Comparison of ENCODE assay signal across 25 cellular contexts in genomic region chr2:143807192-143807591, GRCh38.
A peak's percentile ranks its signal among the peaks of the same experiment; 100 is the strongest.
DNase-seq lines count a peak whose midpoint lies in the region; ATAC-seq, FAIRE-seq and TF ChIP-seq lines count a peak whose summit lies in the region.
"Had no signal": no experiment of that assay in that cellular context is flagged by ENCODE, and none has a peak within 500 bp of the region (broad histone marks: within the 10 kb centered on the region; RNA-seq: fewer than 3 reads in every experiment).

No MANE protein-coding gene starts in this region.

- H3K18ac ChIP-seq in mesendoderm (ENCODE audit: low read length) = no peak overlapping the region

- H3K4me2 ChIP-seq in HepG2 (ENCODE audit: low read depth, low read length) (no peak overlapping the region), mesendoderm (ENCODE audit: low read length) (no peak overlapping the region), mammary epithelial cell (ENCODE audit: insufficient read depth, low read depth, low read length) (no peak overlapping the region)

- H2BK5ac ChIP-seq in mesendoderm (ENCODE audit: low read length) = no peak overlapping the region

- H3K36me3 ChIP-seq in HepG2 (replicated peaks in 1 of 2; ENCODE audit: control insufficient read depth in 1 of 2, insufficient read depth in 2 of 2, low read length in 2 of 2) (no peaks in the 10 kb centered on the region), right lobe of liver (no peaks in the 10 kb centered on the region), mesendoderm (ENCODE audit: control insufficient read depth, insufficient read depth, low read length) (no peaks in the 10 kb centered on the region), mammary epithelial cell (ENCODE audit: insufficient read depth, low read length) (no peaks in the 10 kb centered on the region)
- H3K36me3 ChIP-seq: SJCRH30 had no signal

- ATAC-seq in HepG2 = no peak
- ATAC-seq in right lobe of liver = no peak
- no peak for ATAC-seq in Right ventricle myocardium superior (ENCODE audit: poor library complexity)

- H3K4me3 ChIP-seq in HepG2 (replicated peaks in 1 of 3; ENCODE audit: insufficient read depth in 1 of 3, low read depth in 2 of 3, low read length in 3 of 3) = no peak overlapping the region
- no peak overlapping the region for H3K4me3 ChIP-seq in right lobe of liver
- H3K4me3 ChIP-seq in choroid plexus epithelial cell (ENCODE audit: low read depth, low read length) = no peak overlapping the region
- no peak overlapping the region for H3K4me3 ChIP-seq in mesendoderm (ENCODE audit: low read length)
- H3K4me3 ChIP-seq in mammary epithelial cell (replicated peaks in 1 of 3; ENCODE audit: insufficient read depth in 1 of 3, low read depth in 2 of 3, low read length in 3 of 3) = no peak overlapping the region
- H3K4me3 ChIP-seq: SJCRH30 had no signal

- H2BK120ac ChIP-seq in mesendoderm (ENCODE audit: low read depth, low read length) = no peak overlapping the region

- DNase-seq in HepG2 (ENCODE audit: low spot score) (no peak), right lobe of liver (no peak), choroid plexus epithelial cell (ENCODE audit: low read depth) (peak; percentile 10), mesendoderm (no peak), Right ventricle myocardium superior (no peak), AG08396 (ENCODE audit: low spot score) (no peak), mammary epithelial cell (no peak), NCI-H2171 treated with DMSO at 0.1 percent for 48 hours (lab: John Stamatoyannopoulos, UW) (no peak)
- DNase-seq: ACHN; Calu3; CD8-positive, alpha-beta memory T cell; GF-D8; KBM-7; MM.1S; NCI-H1092; NCI-H1436; NCI-H187 treated with DMSO at 0.1 percent for 48 hours; NCI-H2107; NCI-H510A; NCI-H748 treated with DMSO at 0.1 percent for 48 hours; SJCRH30 had no signal

- intact Hi-C loops in HepG2 (cut with micrococcal nuclease; ENCODE audit: unreplicated experiment) (no loop called here), right lobe of liver (cut with DNase I) (no loop called here), Right ventricle myocardium superior (cut with DNase I) (no loop called here), mammary epithelial cell (cut with micrococcal nuclease) (no loop called here)

- H4K5ac ChIP-seq in mesendoderm (ENCODE audit: low read length) = no peak overlapping the region

- WGBS in HepG2 (ENCODE audit: low lambda C conversion rate) = 45% methylated on average over 1 of the region's 1 CpG
- WGBS in right lobe of liver (ENCODE audit: insufficient coverage, low coverage, low lambda C conversion rate, missing lambda C conversion rate) = 75% methylated on average over 1 of the region's 1 CpG
- WGBS in mesendoderm (ENCODE audit: extremely low coverage, insufficient coverage, low lambda C conversion rate) = no CpG with 5 or more reads among the region's 1 CpG
- 100% methylated on average over 1 of the region's 1 CpG for WGBS in mammary epithelial cell (ENCODE audit: low coverage, missing lambda C conversion rate)

- H4K20me1 ChIP-seq in HepG2 (ENCODE audit: insufficient read depth, low read length) (no peaks in the 10 kb centered on the region), mammary epithelial cell (ENCODE audit: insufficient read depth, low read length) (no peaks in the 10 kb centered on the region)

- TF ChIP-seq RAD21 in HepG2 (CRISPR knock-in tag; IDR thresholded peaks at IDR 0.05) = no peak

- TF ChIP-seq POLR2A in HepG2 (IDR thresholded peaks at IDR 0.05; ENCODE audit: insufficient read depth in 1 of 2, low read depth in 2 of 2, low read length in 2 of 2) (no peak), right lobe of liver (IDR thresholded peaks at IDR 0.05) (no peak)

- CTCF ChIA-PET in HepG2 (lab: Yijun Ruan, JAX; ENCODE audit: low intra/inter-chr PET ratio, low total read pairs) = no interaction called here
- CTCF ChIA-PET in mammary epithelial cell (lab: Charles Lee; ENCODE audit: low non-redundant PET) = no interaction called here

- no peak overlapping the region for H2AK5ac ChIP-seq in mesendoderm (ENCODE audit: low read length)

- H3K27ac ChIP-seq in HepG2 (ENCODE audit: extremely low read length, insufficient read depth, low read length) (no peak overlapping the region), right lobe of liver (no peak overlapping the region), mesendoderm (ENCODE audit: low read depth, low read length) (no peak overlapping the region), mammary epithelial cell (ENCODE audit: insufficient read depth, low read depth, low read length) (no peak overlapping the region)
- H3K27ac ChIP-seq: 22Rv1, C4-2B, RWPE1, SJCRH30 had no signal

- H3K23ac ChIP-seq in mesendoderm (ENCODE audit: low read length) = no peak overlapping the region

- no peak overlapping the region for H4K8ac ChIP-seq in mesendoderm (ENCODE audit: low read depth, low read length)

- H3K9ac ChIP-seq in HepG2 (ENCODE audit: insufficient read depth, low read depth, low read length) = no peak overlapping the region
- no peak overlapping the region for H3K9ac ChIP-seq in mesendoderm (ENCODE audit: low read length)
- no peak overlapping the region for H3K9ac ChIP-seq in mammary epithelial cell (ENCODE audit: insufficient read depth, low read length)

- peak overlapping the region; percentile 55 for H3K4ac ChIP-seq in mesendoderm (ENCODE audit: low read depth, low read length)

- no peak for TF ChIP-seq CTCF in HepG2 (CRISPR knock-in tag; IDR thresholded peaks at IDR 0.05)
- no peak for TF ChIP-seq CTCF in right lobe of liver (IDR thresholded peaks at IDR 0.05)
- TF ChIP-seq CTCF in choroid plexus epithelial cell (conservative IDR thresholded peaks at IDR 0.05; ENCODE audit: low read depth, low read length) = no peak
- TF ChIP-seq CTCF in mammary epithelial cell (conservative IDR thresholded peaks at IDR 0.05 in 1 of 2, IDR thresholded peaks at IDR 0.05 in 1 of 2; ENCODE audit: extremely low read depth in 1 of 2, insufficient read depth in 1 of 2, low read depth in 1 of 2, low read length in 2 of 2) = no peak

- no peak overlapping the region for H2BK15ac ChIP-seq in mesendoderm (replicated peaks; ENCODE audit: low read depth)

- POLR2A ChIA-PET in HepG2 (lab: Yijun Ruan, JAX) = no interaction called here

- BruUV-seq in HepG2 (replicated peaks; lab: Mats Ljungman, UMichigan) = no TSS peak
- BruUV-seq in mammary epithelial cell (replicated peaks; lab: Mats Ljungman, UMichigan) = no TSS peak

- no peak for FAIRE-seq in HepG2 (lab: Jason Lieb, UNC)
- FAIRE-seq: H54 had no signal

- in situ Hi-C loops in HepG2 (cut with HindIII; ENCODE audit: extremely low pct_ligation_motif_present, low pct_unique_long_range_greater_than_20kb) (no loop called here), mammary epithelial cell (cut with MboI; ENCODE audit: low sequenced_read_pairs in 2 of 2) (no loop called here)

- H3K79me2 ChIP-seq in HepG2 (ENCODE audit: insufficient read depth, low read length) (no peaks in the 10 kb centered on the region), mesendoderm (ENCODE audit: control insufficient read depth, insufficient read depth, low read length) (no peaks in the 10 kb centered on the region), mammary epithelial cell (ENCODE audit: insufficient read depth, low read length) (no peaks in the 10 kb centered on the region)

- no peaks in the 10 kb centered on the region for H3K79me1 ChIP-seq in mesendoderm (ENCODE audit: low read length)

- H3K4me1 ChIP-seq in HepG2 (ENCODE audit: insufficient read depth, low read length) (no peaks in the 10 kb centered on the region), right lobe of liver (no peaks in the 10 kb centered on the region), mesendoderm (ENCODE audit: control insufficient read depth, low read depth, low read length) (peaks cover 9% of the 10 kb centered on the region), mammary epithelial cell (ENCODE audit: insufficient read depth, low read length) (no peaks in the 10 kb centered on the region)
- H3K4me1 ChIP-seq: SJCRH30 had no signal

- no peak for TF ChIP-seq EP300 in HepG2 (IDR thresholded peaks at IDR 0.05; ENCODE audit: low read depth in 2 of 2, low read length in 2 of 2)
- TF ChIP-seq EP300 in HepG2 (CRISPR knock-in tag; IDR thresholded peaks at IDR 0.05; ENCODE audit: borderline replicate concordance) = no peak

- H2AFZ ChIP-seq in HepG2 (ENCODE audit: low read length) (no peak overlapping the region), mammary epithelial cell (ENCODE audit: low read depth, low read length) (no peak overlapping the region)

- H3K56ac ChIP-seq in mesendoderm (ENCODE audit: low read length) = no peak overlapping the region

- H3K27me3 ChIP-seq in HepG2 (ENCODE audit: control insufficient read depth in 1 of 2, insufficient read depth in 2 of 2, low read length in 2 of 2) = no peaks in the 10 kb centered on the region
- H3K27me3 ChIP-seq in right lobe of liver = no peaks in the 10 kb centered on the region
- H3K27me3 ChIP-seq in mesendoderm (ENCODE audit: insufficient read depth, low read length, poor library complexity) = no peaks in the 10 kb centered on the region
- no peaks in the 10 kb centered on the region for H3K27me3 ChIP-seq in mammary epithelial cell (ENCODE audit: insufficient read depth, low read length)
- H3K27me3 ChIP-seq: SJCRH30 had no signal

- H3K9me3 ChIP-seq in HepG2 (ENCODE audit: low read length) (no peaks in the 10 kb centered on the region), right lobe of liver (no peaks in the 10 kb centered on the region), mammary epithelial cell (replicated peaks; ENCODE audit: insufficient read depth, low read length) (no peaks in the 10 kb centered on the region)
- H3K9me3 ChIP-seq: SJCRH30 had no signal

- dilution Hi-C loops in mammary epithelial cell (cut with HindIII; ENCODE audit: low sequenced_read_pairs) = no loop called here

TF ChIP-seq in HepG2, 621 proteins besides CTCF, POLR2A, EP300 and RAD21:
- TF ChIP-seq ATF7 (IDR thresholded peaks at IDR 0.05) (peak; percentile 41; the same call in 1 of the 2 replicates), ATF7 (CRISPR knock-in tag; IDR thresholded peaks at IDR 0.05) (no peak), MBD4 (IDR thresholded peaks at IDR 0.05; ENCODE audit: borderline replicate concordance, low read length) (no peak), REL (CRISPR knock-in tag; conservative IDR thresholded peaks at IDR 0.05) (no peak)
